ENCODE assay signal across 25 cellular contexts in the genomic region with DNA sequence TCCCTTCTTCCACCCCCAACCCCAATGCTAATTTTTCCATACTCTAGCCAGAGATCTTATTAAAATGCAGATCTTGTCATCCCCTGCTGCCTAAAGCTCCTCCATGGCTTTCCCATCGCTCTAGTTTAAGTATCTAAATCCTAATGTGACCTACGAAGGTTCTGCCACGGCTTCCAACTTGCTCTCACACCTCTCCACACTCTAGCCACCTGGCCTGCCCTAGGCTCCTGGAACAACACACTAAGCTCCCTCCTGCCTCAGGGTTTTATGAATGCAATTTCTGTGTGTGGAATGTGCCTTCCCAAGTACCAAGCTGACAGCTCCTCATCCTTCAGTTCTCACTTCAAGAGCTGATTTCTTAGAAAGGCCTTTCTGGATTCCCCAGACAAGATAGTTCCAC. TPM values are rescaled to one million over a fixed set of nuclear protein-coding genes. Genes with fewer than 3 reads are reported as not detected.
DNase-seq lines count a peak whose midpoint lies in the region; ATAC-seq, FAIRE-seq and TF ChIP-seq lines count a peak whose summit lies in the region.
"Had no signal": no experiment of that assay in that cellular context is flagged by ENCODE, and none has a peak within 500 bp of the region (broad histone marks: within the 10 kb centered on the region; RNA-seq: fewer than 3 reads in every experiment).

No MANE protein-coding gene starts in this region.

- no peak overlapping the region for H2BK20ac ChIP-seq in H1 (ENCODE audit: low read length)

- H3K4me3 ChIP-seq in H7 (ENCODE audit: insufficient read depth, low read depth, low read length) (no peak overlapping the region), WERI-Rb-1 (ENCODE audit: low read depth, low read length) (no peak overlapping the region), H1 (ENCODE audit: extremely low read depth in 1 of 4, insufficient read depth in 2 of 4, low read depth in 3 of 4, low read length in 4 of 4) (no peak overlapping the region), sigmoid colon (no peak overlapping the region)
- H3K4me3 ChIP-seq: PC-9, SJSA1 had no signal

- no peak overlapping the region for H2AFZ ChIP-seq in H1 (ENCODE audit: low read length)
- H2AFZ ChIP-seq: PC-9 had no signal

- TF ChIP-seq RAD21 in H1 (IDR thresholded peaks at IDR 0.05 in 1 of 2, conservative IDR thresholded peaks at IDR 0.05 in 1 of 2; ENCODE audit: low read depth in 2 of 2, low read length in 2 of 2) = no peak

- TF ChIP-seq POLR2A in H1 (IDR thresholded peaks at IDR 0.05; ENCODE audit: control extremely low read depth in 1 of 2, low read depth in 2 of 2, low read length in 2 of 2) = no peak
- TF ChIP-seq POLR2A in sigmoid colon (IDR thresholded peaks at IDR 0.05) = no peak

- TF ChIP-seq EP300 in H1 (IDR thresholded peaks at IDR 0.05; ENCODE audit: borderline replicate concordance in 1 of 2, low read depth in 2 of 2, low read length in 2 of 2) (no peak), sigmoid colon (IDR thresholded peaks at IDR 0.05) (no peak)

- no peak overlapping the region for H3K56ac ChIP-seq in H1 (replicated peaks; ENCODE audit: insufficient read length, low read depth, low read length)

- CTCF ChIA-PET in H1 (lab: Charles Lee; ENCODE audit: partially characterized antibody) = interaction anchor here (0.7 to 3.2 kb wide), 7 partner anchors 9 to 184 kb away, joined by 3 to 17 read pairs (median 3); no protein-coding TSS in a partner anchor

- no peak overlapping the region for H4K5ac ChIP-seq in H1 (ENCODE audit: insufficient read length, low read depth, low read length)

- H3K79me1 ChIP-seq in H1 (ENCODE audit: low read depth, low read length) = no peaks in the 10 kb centered on the region

- no peak overlapping the region; the same call in 1 of the 2 replicates for H2BK15ac ChIP-seq in H1 (ENCODE audit: low read length)

- FAIRE-seq in H1 (lab: Jason Lieb, UNC) = no peak
- FAIRE-seq: GM12891, H54 had no signal

- no peaks in the 10 kb centered on the region for H3K23me2 ChIP-seq in H1 (ENCODE audit: low read depth, low read length)

- H3K23ac ChIP-seq in H1 (ENCODE audit: insufficient read length) = no peak overlapping the region

- H3K18ac ChIP-seq in H1 (ENCODE audit: extremely low read depth, low read length) = no peak overlapping the region

- intact Hi-C loops in sigmoid colon (cut with DNase I) = no loop called here

- H3K36me3 ChIP-seq in H7 (replicated peaks; ENCODE audit: control insufficient read depth, insufficient read depth, low read length) = no peaks in the 10 kb centered on the region
- H3K36me3 ChIP-seq in WERI-Rb-1 = peaks cover 19% of the 10 kb centered on the region
- H3K36me3 ChIP-seq in H1 (ENCODE audit: control insufficient read depth in 2 of 4, insufficient read depth in 4 of 4, low read length in 3 of 4) = peaks cover 0 to 3% (median under 1%) of the 10 kb centered on the region in 4 experiments; a peak in 3 of 8 replicates
- peaks cover 4 to 75% (median 32%) of the 10 kb centered on the region in 4 donors for H3K36me3 ChIP-seq in sigmoid colon

- peak overlapping the region; percentile 20 for H3K27ac ChIP-seq in WERI-Rb-1
- no peak overlapping the region for H3K27ac ChIP-seq in H1 (ENCODE audit: low read depth, low read length)
- H3K27ac ChIP-seq in sigmoid colon = peak overlapping the region in 2 of 4 donors; percentile 27
- H3K27ac ChIP-seq in foreskin keratinocyte = no peak overlapping the region
- H3K27ac ChIP-seq: PC-9, SJSA1 had no signal

- H3K14ac ChIP-seq in H1 (ENCODE audit: insufficient read length) = no peak overlapping the region

- no peak overlapping the region for H3K9ac ChIP-seq in H1 (replicated peaks in 1 of 4; ENCODE audit: extremely low read depth in 1 of 4, low read depth in 3 of 4, low read length in 3 of 4)

- no peak overlapping the region for H2BK5ac ChIP-seq in H1 (ENCODE audit: low read depth, low read length)

- peak overlapping the region; percentile 6; the same call in 1 of the 2 replicates for H2AK5ac ChIP-seq in H1 (ENCODE audit: low read depth, low read length)

- H4K20me1 ChIP-seq in H1 (replicated peaks in 1 of 2; ENCODE audit: control insufficient read depth in 1 of 2, insufficient read depth in 2 of 2, low read length in 2 of 2) = peaks cover 0 to 3% of the 10 kb centered on the region in 2 experiments

- POLR2A ChIA-PET in H1 (lab: Charles Lee; ENCODE audit: partially characterized antibody) = interaction anchor here (1.2 kb wide), 2 partner anchors 9 to 12 kb away, joined by 4 read pairs; no protein-coding TSS in a partner anchor

- TF ChIP-seq CTCF in WERI-Rb-1 (IDR thresholded peaks at IDR 0.05; ENCODE audit: low read depth, low read length) (no peak), H1 (IDR thresholded peaks at IDR 0.05; ENCODE audit: control extremely low read depth in 1 of 3, insufficient read depth in 1 of 3, low read depth in 1 of 3, low read length in 3 of 3) (no peak), sigmoid colon (IDR thresholded peaks at IDR 0.05) (no peak), foreskin keratinocyte (conservative IDR thresholded peaks at IDR 0.05) (no peak)

- H2BK12ac ChIP-seq in H1 (ENCODE audit: low read depth, low read length) = no peak overlapping the region

- no peak overlapping the region for H4K91ac ChIP-seq in H1 (replicated peaks; ENCODE audit: insufficient read length, low read length)

- H4K8ac ChIP-seq in H1 (ENCODE audit: extremely low read depth, insufficient read depth, low read length) = no peak overlapping the region

- H3K9me3 ChIP-seq in WERI-Rb-1 (ENCODE audit: severe bottlenecking) (no peaks in the 10 kb centered on the region), H1 (ENCODE audit: insufficient read depth in 2 of 2, low read depth in 1 of 2, low read length in 1 of 2) (no peaks in the 10 kb centered on the region), sigmoid colon (no peaks in the 10 kb centered on the region)
- H3K9me3 ChIP-seq: SJSA1 had no signal

- no peak overlapping the region for H3K4ac ChIP-seq in H1 (replicated peaks; ENCODE audit: insufficient read length, low read depth, low read length)

- 91% methylated on average over 3 of the region's 3 CpGs; no CpG with 5 or more reads in 1 of the 2 experiments for WGBS in H1 (ENCODE audit: extremely low coverage in 1 of 2, insufficient coverage in 1 of 2, insufficient read length in 1 of 2, insufficient replicate concordance in 2 of 2, low coverage in 1 of 2, low lambda C conversion rate in 2 of 2, missing lambda C conversion rate in 1 of 2), 2 experiments
- 89 to 95% methylated on average over 3 of the region's 3 CpGs for WGBS in sigmoid colon, 2 donors

- no peak for ATAC-seq in foreskin keratinocyte

- no peak overlapping the region for H2BK120ac ChIP-seq in H1 (replicated peaks; ENCODE audit: low read depth, low read length)

- H3K4me2 ChIP-seq in H1 (ENCODE audit: insufficient read depth in 1 of 2, low read depth in 2 of 2, low read length in 2 of 2) = no peak overlapping the region
- H3K4me2 ChIP-seq: PC-9 had no signal

- H3K27me3 ChIP-seq in H7 (ENCODE audit: control insufficient read depth, insufficient read depth, low read length) (no peaks in the 10 kb centered on the region), WERI-Rb-1 (ENCODE audit: insufficient read depth, low read depth, severe bottlenecking) (no peaks in the 10 kb centered on the region), H1 (replicated peaks in 1 of 4; ENCODE audit: control insufficient read depth in 3 of 4, extremely low read depth in 1 of 4, insufficient read depth in 3 of 4, low read length in 3 of 4) (no peaks in the 10 kb centered on the region), sigmoid colon (no peaks in the 10 kb centered on the region), foreskin keratinocyte (no peaks in the 10 kb centered on the region)
- H3K27me3 ChIP-seq: SJSA1 had no signal

- H3K4me1 ChIP-seq in H1 (replicated peaks in 1 of 4; ENCODE audit: control insufficient read depth in 3 of 4, insufficient read depth in 4 of 4, low read length in 3 of 4) (peaks cover 0 to 2% (median 2%) of the 10 kb centered on the region in 4 experiments; a peak in 2 of 7 replicates), sigmoid colon (peaks cover 0 to under 1% (median 0%) of the 10 kb centered on the region in 4 donors), foreskin keratinocyte (no peaks in the 10 kb centered on the region)

- DNase-seq in H7 = peak; percentile 6
- DNase-seq in WERI-Rb-1 = peak; percentile 59
- DNase-seq in H1 (ENCODE audit: low read depth in 1 of 2, low spot score in 2 of 2) = no peak
- DNase-seq in sigmoid colon = peak; percentile 39
- DNase-seq in activated CD4-positive, CD25-positive, alpha-beta regulatory T cell treated with anti-CD3 and anti-CD28 coated beads, Interleukin-2, amount 50 U/mL, for 72 hours = no peak
- no peak for DNase-seq in KG1 (lab: John Stamatoyannopoulos, UW)
- no peak for DNase-seq in foreskin keratinocyte
- DNase-seq: Calu3, DMS79 treated with DMSO at 0.1 percent for 48 hours, GF-D8, Kasumi-1, NCI-H1092 treated with DMSO at 0.1 percent for 48 hours, NCI-H1436, NCI-H187, NCI-H2081 treated with DMSO at 0.1 percent for 48 hours, NCI-H2171, NCI-H226, NCI-H510A treated with DMSO at 0.1 percent for 48 hours, PC-9, Right ventricle myocardium superior had no signal

- no peaks in the 10 kb centered on the region for H3K79me2 ChIP-seq in H1 (ENCODE audit: control insufficient read depth in 1 of 2, insufficient read depth in 2 of 2, low read length in 2 of 2)

TF ChIP-seq in H1, 55 proteins besides CTCF, POLR2A, EP300 and RAD21 (continues in another document):
- TF ChIP-seq CBX5 (IDR thresholded peaks at IDR 0.05; ENCODE audit: low read depth, low read length) (no peak), EGR1 (IDR thresholded peaks at IDR 0.05; ENCODE audit: borderline replicate concordance, low read depth, low read length) (no peak), SP4 (IDR thresholded peaks at IDR 0.05; ENCODE audit: low read length) (no peak), NRF1 (IDR thresholded peaks at IDR 0.05; ENCODE audit: low read depth, low read length) (no peak), TEAD4 (IDR thresholded peaks at IDR 0.05; ENCODE audit: low read depth, low read length) (no peak), CHD2 (IDR thresholded peaks at IDR 0.05; ENCODE audit: low read length) (no peak)

RNA-seq across cellular contexts. Expression of a gene that starts 16.6 kb away (rescaled TPM):
- total RNA-seq in H7 (2014; rRNA removed; shearing (Covaris generic)) = 1.7 and 2.4 TPM in 2 replicates
- total RNA-seq in H1 (2021; fragmentation: NEBNext Ultra II Directional; extraction: Animal tissue kit (Norgen Biotek cat#: 25700)) = 3.3 and 3.7 TPM in 2 replicates
- polyA plus RNA-seq in H1 (2011; rRNA removed) (2.5 and 3.1 TPM in 2 replicates), sigmoid colon (1 to 10 TPM in 2 of 3 donors, under 1 TPM in 1; 0.23 to 2.4 (median 2.1) TPM), foreskin keratinocyte (1.4 and 2.2 TPM in 2 replicates)
- polyA plus RNA-seq in H1 (2011; cell fraction: cytosol; rRNA removed) = 2.6 TPM
- 4.2 TPM for polyA plus RNA-seq in H1 (2011; cell fraction: nucleus; rRNA removed)
- 3.4 to 4.1 TPM (median 3.6 TPM) in 4 replicates for polyA plus RNA-seq in H1 (2012, experiment 1 of 2)
- 2.9 TPM for polyA plus RNA-seq in H1 (2012, experiment 2 of 2)
- 1.9 TPM for polyA plus RNA-seq in H1 (2013, experiment 1 of 2)
- 2.5 TPM for polyA plus RNA-seq in H1 (2013, experiment 2 of 2)
- 2.0 and 3.1 TPM in 2 replicates for polyA minus RNA-seq in H1 (2011; rRNA and poly(A)+ RNA removed)
- 1.8 TPM for polyA minus RNA-seq in H1 (2011; cell fraction: cytosol; rRNA and poly(A)+ RNA removed)
- 3.9 TPM for polyA minus RNA-seq in H1 (2011; cell fraction: nucleus; rRNA and poly(A)+ RNA removed)
- total RNA-seq in sigmoid colon (10 to 100 TPM; 20.2 to 32.6 (median 21.9) TPM), foreskin keratinocyte (1.1 and 2.0 TPM in 2 replicates)
- total RNA-seq: Calu3, HT-29, PC-9, RPMI7951 had no signal

Comparison
In these comparisons a context has a peak if more than half of its experiments do, and no peak if none do; other contexts are left out.
1. DNase-seq: peak in H7 (single experiment), WERI-Rb-1 (single experiment) and sigmoid colon (single experiment); none in H1 (0 of 2), activated CD4-positive, CD25-positive, alpha-beta regulatory T cell treated with anti-CD3 and anti-CD28 coated beads, Interleukin-2, amount 50 U/mL, for 72 hours (single experiment), KG1 (single experiment) and foreskin keratinocyte (0 of 2).